In genomic region chr3:66442254-66443249, GRCh38 we compare ENCODE assay signal across 8 cellular contexts. TPM values are rescaled to one million over a fixed set of nuclear protein-coding genes. Genes with fewer than 3 reads are reported as not detected.
DNase-seq lines count a peak whose midpoint lies in the region; ATAC-seq lines count a peak whose summit lies in the region.

No MANE protein-coding gene starts in this region.

- H3K27me3 ChIP-seq in skeletal muscle satellite cell (ENCODE audit: control insufficient read depth, insufficient read depth, low read length): no peaks in the 10 kb centered on the region

- ATAC-seq in GM21723 (IDR thresholded peaks at IDR 0.05; ENCODE audit: unreplicated experiment) (no peak), HG02938 (IDR thresholded peaks at IDR 0.05; ENCODE audit: unreplicated experiment) (no peak), HG03432 (IDR thresholded peaks at IDR 0.05; ENCODE audit: unreplicated experiment) (no peak)

- peak overlapping the region; percentile 82 for H3K4me2 ChIP-seq in skeletal muscle satellite cell (ENCODE audit: low read length)

- peak overlapping the region; percentile 49 for H3K9ac ChIP-seq in skeletal muscle satellite cell (ENCODE audit: low read depth, low read length)

- H3K36me3 ChIP-seq in skeletal muscle satellite cell (ENCODE audit: insufficient read depth, low read length): no peaks in the 10 kb centered on the region

- in situ Hi-C loops in KBM-7 (cut with MboI; ENCODE audit: low pct_unique_long_range_greater_than_20kb, low sequenced_read_pairs): no loop called here

- H3K4me1 ChIP-seq in skeletal muscle satellite cell (ENCODE audit: control insufficient read depth, insufficient read depth, low read length): peaks cover 30% of the 10 kb centered on the region

- H3K4me3 ChIP-seq in skeletal muscle satellite cell (ENCODE audit: low read length): peak overlapping the region; percentile 55

- DNase-seq in KBM-7: peak; percentile 68
- DNase-seq in amygdala (lab: John Stamatoyannopoulos, UW): peak in 32 of 56 donors; percentile 19 to 75 (median 40)
- peak in 31 of 51 donors; percentile 9 to 67 (median 42) for DNase-seq in hypothalamus (lab: John Stamatoyannopoulos, UW)
- no peak for DNase-seq in D341Med (ENCODE audit: low spot score)

- no peaks in the 10 kb centered on the region for H3K9me3 ChIP-seq in skeletal muscle satellite cell (replicated peaks; ENCODE audit: low read length)

RNA-seq across cellular contexts. Expression of gene LRIG1, which starts 58.3 kb away (rescaled TPM):
- 2.8 and 23.2 TPM in 2 replicates for total RNA-seq in skeletal muscle satellite cell (2012; rRNA removed)
